ENCODE assay signal across 22 cellular contexts in the genomic region with DNA sequence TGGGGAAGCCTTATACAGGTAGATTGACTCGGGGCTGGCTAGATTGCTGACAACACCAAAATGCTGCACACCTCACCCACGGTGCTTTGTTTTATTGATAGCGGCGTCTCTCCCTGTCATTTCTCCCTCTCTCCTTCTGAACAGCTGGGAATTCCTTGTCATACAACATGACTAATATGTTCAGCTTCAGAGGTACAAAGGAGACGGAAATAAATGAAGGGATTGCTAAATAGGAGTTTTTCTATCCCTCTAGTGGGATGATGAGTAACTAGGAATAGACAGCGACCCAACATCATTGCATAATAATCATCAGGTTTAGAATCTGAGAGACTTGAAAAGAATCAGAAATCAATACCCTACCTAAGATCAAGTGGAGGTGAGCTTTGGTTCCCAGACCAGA.
DNase-seq lines count a peak whose midpoint lies in the region; ATAC-seq and TF ChIP-seq lines count a peak whose summit lies in the region.
"Had no signal": no experiment of that assay in that cellular context is flagged by ENCODE, and none has a peak within 500 bp of the region (broad histone marks: within the 10 kb centered on the region; RNA-seq: fewer than 3 reads in every experiment).

No MANE protein-coding gene starts in this region.

- H3K4me3 ChIP-seq in breast epithelium: no peak overlapping the region
- no peak overlapping the region for H3K4me3 ChIP-seq in suprapubic skin
- H3K4me3 ChIP-seq: BLaER1 treated with 17β-estradiol and CSF1 and Interleukin-3, amounts not matched to agents 10 nM and 100 nM; GM23338; left lung; SJCRH30 had no signal

- POLR2A ChIA-PET in MCF 10A (lab: Yijun Ruan, JAX): interaction anchor here (0.5 to 1.1 kb wide), 3 partner anchors 9 to 41 kb away, joined by 3 read pairs; no protein-coding TSS in a partner anchor

- H3K4me1 ChIP-seq in breast epithelium: no peaks in the 10 kb centered on the region
- H3K4me1 ChIP-seq in suprapubic skin: peaks cover 10% of the 10 kb centered on the region
- H3K4me1 ChIP-seq: left lung had no signal

- H3K27ac Mint-ChIP-seq in MCF 10A (ENCODE audit: low read depth, unreplicated experiment) (no peak overlapping the region), glutamatergic neuron (ENCODE audit: unreplicated experiment) (no peak overlapping the region)
- H3K27ac Mint-ChIP-seq: endodermal cell, GM23338, type B pancreatic cell had no signal

- no peaks in the 10 kb centered on the region for H3K9me3 Mint-ChIP-seq in MCF 10A (ENCODE audit: unreplicated experiment)
- no peaks in the 10 kb centered on the region for H3K9me3 Mint-ChIP-seq in glutamatergic neuron (ENCODE audit: unreplicated experiment)
- H3K9me3 Mint-ChIP-seq: endodermal cell, GM23338, type B pancreatic cell had no signal

- H3K27ac ChIP-seq in breast epithelium (peak overlapping the region in 1 of 2 donors; percentile 43), suprapubic skin (peak overlapping the region; percentile 66)
- H3K27ac ChIP-seq: 22Rv1; BLaER1 treated with 17β-estradiol and CSF1 and Interleukin-3, amounts not matched to agents 10 nM and 100 nM; left lung; SJCRH30; WERI-Rb-1 had no signal

- no peak for TF ChIP-seq EP300 in suprapubic skin (IDR thresholded peaks at IDR 0.05)

- no TSS peak for BruUV-seq in MCF 10A (replicated peaks; lab: Mats Ljungman, UMichigan)

- H3K9me3 ChIP-seq in breast epithelium: no peaks in the 10 kb centered on the region
- H3K9me3 ChIP-seq in suprapubic skin: no peaks in the 10 kb centered on the region
- H3K9me3 ChIP-seq: BLaER1 treated with 17β-estradiol and CSF1 and Interleukin-3, amounts not matched to agents 10 nM and 100 nM; left lung; SJCRH30 had no signal

- peak; percentile 48 for ATAC-seq in esophagus mucosa
- ATAC-seq in HG02840 (IDR thresholded peaks at IDR 0.05; ENCODE audit: low FRiP score, unreplicated experiment): no peak
- ATAC-seq: stimulated activated naive CD8-positive, alpha-beta T cell treated with anti-CD3 and anti-CD28 coated beads, Interleukin-15, Interleukin-2, amounts not matched to agents 100 U/mL and 50 U/mL, for 24 hours had no signal

- intact Hi-C loops in MCF 10A (cut with micrococcal nuclease): no loop called here
- intact Hi-C loops in breast epithelium (cut with DNase I; ENCODE audit: low total_unique reads): no loop called here

- 37% methylated on average over 6 of the region's 6 CpGs for WGBS in suprapubic skin

- H3K27me3 ChIP-seq in breast epithelium (no peaks in the 10 kb centered on the region), suprapubic skin (peaks cover 3% of the 10 kb centered on the region)

- H3K4me1 Mint-ChIP-seq in MCF 10A (ENCODE audit: insufficient read depth, unreplicated experiment) (peaks cover 5% of the 10 kb centered on the region), glutamatergic neuron (ENCODE audit: low read depth, unreplicated experiment) (no peaks in the 10 kb centered on the region)

- no peak for TF ChIP-seq CTCF in MCF 10A (IDR thresholded peaks at IDR 0.05; ENCODE audit: unreplicated experiment)
- no peak for TF ChIP-seq CTCF in breast epithelium (IDR thresholded peaks at IDR 0.05)
- no peak for TF ChIP-seq CTCF in suprapubic skin (IDR thresholded peaks at IDR 0.05)
- no peak for TF ChIP-seq CTCF in glutamatergic neuron (IDR thresholded peaks at IDR 0.05; ENCODE audit: partially characterized antibody, unreplicated experiment)

- H3K36me3 ChIP-seq in breast epithelium (no peaks in the 10 kb centered on the region), suprapubic skin (no peaks in the 10 kb centered on the region)
- H3K36me3 ChIP-seq: BLaER1 treated with 17β-estradiol and CSF1 and Interleukin-3, amounts not matched to agents 10 nM and 100 nM; left lung; SJCRH30; WERI-Rb-1 had no signal

- no peak overlapping the region for H3K4me3 Mint-ChIP-seq in MCF 10A (ENCODE audit: unreplicated experiment)
- no peak overlapping the region for H3K4me3 Mint-ChIP-seq in glutamatergic neuron (ENCODE audit: unreplicated experiment)
- H3K4me3 Mint-ChIP-seq: endodermal cell, GM23338, type B pancreatic cell had no signal

- DNase-seq in MCF 10A (ENCODE audit: unreplicated experiment) (peak; percentile 78), breast epithelium (ENCODE audit: low spot score in 2 of 2) (no peak), myocyte (ENCODE audit: low read depth) (peak; percentile 5), suprapubic skin (ENCODE audit: low spot score in 2 of 2) (no peak), NCI-H2196 treated with DMSO at 0.1 percent for 48 hours (lab: John Stamatoyannopoulos, UW; ENCODE audit: unreplicated experiment) (no peak), glutamatergic neuron (no peak)
- DNase-seq: activated CD4-positive, alpha-beta T cell treated with anti-CD3 and anti-CD28 coated beads, Interleukin-2, amount 50 U/mL, for 48 hours; activated T-cell treated with anti-CD3 and anti-CD28 coated beads for 4 hours; NCI-H526; stimulated activated CD4-positive, alpha-beta T cell treated with anti-CD3 and anti-CD28 coated beads, Interleukin-1b, Interleukin-23, amount 100 ng/mL, for 48 hours; stimulated activated naive CD8-positive, alpha-beta T cell treated with anti-CD3 and anti-CD28 coated beads, Interleukin-15, Interleukin-2, amounts not matched to agents 100 U/mL and 50 U/mL, for 24 hours; T-helper 2 cell had no signal

- peaks cover 53% of the 10 kb centered on the region for H3K27me3 Mint-ChIP-seq in MCF 10A (ENCODE audit: insufficient read depth, unreplicated experiment)
- no peaks in the 10 kb centered on the region for H3K27me3 Mint-ChIP-seq in glutamatergic neuron (ENCODE audit: unreplicated experiment)

- H3K36me3 Mint-ChIP-seq in MCF 10A (ENCODE audit: insufficient read depth, unreplicated experiment): no peaks in the 10 kb centered on the region
- H3K36me3 Mint-ChIP-seq in glutamatergic neuron (ENCODE audit: unreplicated experiment): no peaks in the 10 kb centered on the region
- H3K36me3 Mint-ChIP-seq: type B pancreatic cell had no signal

- CTCF ChIA-PET in MCF 10A (lab: Yijun Ruan, JAX): interaction anchor here (0.7 kb wide), 1 partner anchor 664 kb away, joined by 4 read pairs; no protein-coding TSS in a partner anchor

- TF ChIP-seq POLR2A in breast epithelium (IDR thresholded peaks at IDR 0.05): no peak
- TF ChIP-seq POLR2A in suprapubic skin (IDR thresholded peaks at IDR 0.05): no peak

Comparison
In these comparisons a context has a peak if more than half of its experiments do, and no peak if none do; other contexts are left out.
1. DNase-seq: peak in MCF 10A (single experiment) and myocyte (single experiment); none in breast epithelium (0 of 2), suprapubic skin (0 of 2), NCI-H2196 treated with DMSO at 0.1 percent for 48 hours (single experiment) and glutamatergic neuron (single experiment).